15 cellular contexts compared by ENCODE assay signal in the genomic region with DNA sequence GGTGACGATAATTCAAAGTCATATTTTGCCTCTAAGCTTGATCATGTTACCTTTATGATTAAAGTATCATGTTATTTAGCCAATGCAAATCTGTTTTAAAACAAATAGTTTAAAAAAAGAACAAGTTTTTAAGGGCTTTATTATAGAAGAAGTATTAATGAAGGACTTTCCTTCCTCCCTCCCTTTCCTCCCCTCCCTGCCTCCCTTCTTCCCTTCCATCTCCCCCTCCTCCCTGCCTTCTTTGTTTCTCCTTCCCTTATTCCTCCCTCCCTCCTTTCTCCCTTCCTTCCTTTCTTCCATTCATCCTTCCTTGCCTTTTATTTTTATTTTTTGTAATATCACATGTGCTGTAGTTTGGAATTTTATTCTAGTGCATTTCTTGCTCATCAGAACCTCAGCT. TPM values are rescaled to one million over a fixed set of nuclear protein-coding genes. Genes with fewer than 3 reads are reported as not detected.
DNase-seq lines count a peak whose midpoint lies in the region; ATAC-seq, FAIRE-seq and TF ChIP-seq lines count a peak whose summit lies in the region.
"Had no signal": no experiment of that assay in that cellular context is flagged by ENCODE, and none has a peak within 500 bp of the region (broad histone marks: within the 10 kb centered on the region; RNA-seq: fewer than 3 reads in every experiment).

No MANE protein-coding gene starts in this region.

- no peak overlapping the region for H2AFZ ChIP-seq in K562 (ENCODE audit: low read depth, low read length)

- H4K20me1 ChIP-seq in K562 (replicated peaks; ENCODE audit: control insufficient read depth, insufficient read depth, low read length), result no peaks in the 10 kb centered on the region

- H3K9me3 Mint-ChIP-seq in Caco-2 (ENCODE audit: unreplicated experiment) (no peaks in the 10 kb centered on the region), HFFc6 (no peaks in the 10 kb centered on the region), osteocyte (ENCODE audit: unreplicated experiment) (no peaks in the 10 kb centered on the region)
- H3K9me3 Mint-ChIP-seq: CD4-positive, alpha-beta memory T cell had no signal

- H3K9me1 ChIP-seq in K562 (ENCODE audit: control insufficient read depth, insufficient read depth, low read length), result no peaks in the 10 kb centered on the region

- WGBS in K562 (ENCODE audit: insufficient coverage, low coverage, missing lambda C conversion rate), result 100% methylated on average over 1 of the region's 1 CpG
- 84 to 97% (median 92%) methylated on average over 1 of the region's 1 CpG for whole genome bisulfite sequencing in stomach, 5 donors

- H3K36me3 Mint-ChIP-seq in Caco-2 (ENCODE audit: insufficient read depth, unreplicated experiment) (peaks cover 78% of the 10 kb centered on the region), HFFc6 (ENCODE audit: low read depth) (peaks cover 45% of the 10 kb centered on the region), osteocyte (ENCODE audit: unreplicated experiment) (peaks cover 23% of the 10 kb centered on the region)

- H3K4me1 Mint-ChIP-seq in Caco-2 (ENCODE audit: low read depth, unreplicated experiment), result peaks cover 6% of the 10 kb centered on the region
- peaks cover 28% of the 10 kb centered on the region for H3K4me1 Mint-ChIP-seq in HFFc6 (ENCODE audit: low read depth)
- peaks cover 17% of the 10 kb centered on the region for H3K4me1 Mint-ChIP-seq in osteocyte (ENCODE audit: unreplicated experiment)

- H3K4me3 Mint-ChIP-seq in Caco-2 (ENCODE audit: unreplicated experiment) (no peak overlapping the region), HFFc6 (no peak overlapping the region), osteocyte (ENCODE audit: unreplicated experiment) (no peak overlapping the region)
- H3K4me3 Mint-ChIP-seq: CD4-positive, alpha-beta memory T cell had no signal

- BruUV-seq in Caco-2 (replicated peaks; lab: Mats Ljungman, UMichigan), result TSS peak; percentile 0
- no TSS peak for BruUV-seq in K562 (replicated peaks; lab: Mats Ljungman, UMichigan)

- H3K4me1 ChIP-seq in Caco-2 (no peaks in the 10 kb centered on the region), K562 (replicated peaks in 1 of 2; ENCODE audit: control insufficient read depth in 2 of 2, insufficient read depth in 2 of 2, low read length in 2 of 2) (no peaks in the 10 kb centered on the region), stomach (no peaks in the 10 kb centered on the region)
- H3K4me1 ChIP-seq: BE2C had no signal

- no peak for FAIRE-seq in K562 (lab: Jason Lieb, UNC)
- FAIRE-seq: A549 had no signal

- intact Hi-C loops in Caco-2 (cut with micrococcal nuclease; ENCODE audit: unreplicated experiment), result no loop called here
- intact Hi-C loops in K562 (cut with micrococcal nuclease), result loop anchor here (10.0 kb wide), 1 partner anchor 205 kb away; no protein-coding TSS in a partner anchor
- intact Hi-C loops in stomach (cut with DNase I; ENCODE audit: low total_unique reads), result no loop called here

- H3K27ac Mint-ChIP-seq in Caco-2 (ENCODE audit: unreplicated experiment) (no peak overlapping the region), HFFc6 (peak overlapping the region; percentile 45; the same call in 1 of the 2 replicates), osteocyte (ENCODE audit: unreplicated experiment) (peak overlapping the region; percentile 4)

- H3K27ac ChIP-seq in K562 (ENCODE audit: extremely low read depth, low read depth, low read length) (no peak overlapping the region), stomach (no peak overlapping the region)
- H3K27ac ChIP-seq: A549, C4-2B had no signal

- TF ChIP-seq EP300 in K562 (IDR thresholded peaks at IDR 0.05; ENCODE audit: low read length) (no peak), stomach (IDR thresholded peaks at IDR 0.05) (no peak)

- H3K9ac ChIP-seq in K562 (ENCODE audit: insufficient read depth in 1 of 2, low read depth in 2 of 2, low read length in 2 of 2), result no peak overlapping the region

- CTCF ChIA-PET in Caco-2 (lab: Charles Lee), result no interaction called here
- CTCF ChIA-PET in K562 (lab: Yijun Ruan, JAX; ENCODE audit: low intra/inter-chr PET ratio), result no interaction called here

- no peaks in the 10 kb centered on the region for H3K9me3 ChIP-seq in Caco-2
- no peaks in the 10 kb centered on the region for H3K9me3 ChIP-seq in K562 (replicated peaks; ENCODE audit: control insufficient read depth, insufficient read depth, low read depth, low read length)
- no peaks in the 10 kb centered on the region for H3K9me3 ChIP-seq in stomach
- H3K9me3 ChIP-seq: A549, BE2C had no signal

- TF ChIP-seq CTCF in Caco-2 (IDR thresholded peaks at IDR 0.05; ENCODE audit: insufficient read depth in 1 of 2, low read depth in 1 of 2, low read length in 1 of 2, severe bottlenecking in 1 of 2, unreplicated experiment in 1 of 2) (no peak), HFFc6 (IDR thresholded peaks at IDR 0.05) (no peak), K562 (IDR thresholded peaks at IDR 0.05 in 2 of 3, conservative IDR thresholded peaks at IDR 0.05 in 1 of 3; ENCODE audit: insufficient read depth in 2 of 3, low read depth in 1 of 3, low read length in 3 of 3) (no peak), osteocyte (IDR thresholded peaks at IDR 0.05) (no peak), stomach (IDR thresholded peaks at IDR 0.05) (no peak)

- ATAC-seq in K562, result no peak
- ATAC-seq: A549, HCT116 had no signal

- no peak overlapping the region for H3K4me3 ChIP-seq in Caco-2 (ENCODE audit: low read depth, low read length)
- no peak overlapping the region for H3K4me3 ChIP-seq in K562
- H3K4me3 ChIP-seq in stomach, result no peak overlapping the region
- H3K4me3 ChIP-seq: A549 had no signal

- H3K36me3 ChIP-seq in Caco-2 (ENCODE audit: control insufficient read depth, insufficient read depth, low read length), result 0 out of 2 replicates have a peak, but pooled peaks cover 3% of the 10 kb centered on the region
- peaks cover 66% of the 10 kb centered on the region for H3K36me3 ChIP-seq in K562 (ENCODE audit: control insufficient read depth, insufficient read depth, low read length)
- peaks cover 12 to 90% (median 73%) of the 10 kb centered on the region in 4 donors for H3K36me3 ChIP-seq in stomach

- DNase-seq in Caco-2 (no peak), HFFc6 (no peak), K562 (ENCODE audit: extremely low read depth in 1 of 4, low spot score in 3 of 4) (no peak), osteocyte (ENCODE audit: extremely low spot score, unreplicated experiment) (no peak), stomach (no peak), NCI-H524 treated with DMSO at 0.1 percent for 48 hours (lab: John Stamatoyannopoulos, UW) (no peak), dedifferentiated amniotic fluid mesenchymal stem cell (ENCODE audit: extremely low spot score) (no peak)
- DNase-seq: BE2C; CD4-positive, alpha-beta memory T cell; COR-L47; DMS53; GF-D8 had no signal

- H3K79me2 ChIP-seq in K562 (ENCODE audit: control insufficient read depth, insufficient read depth, low read length), result no peaks in the 10 kb centered on the region

- TF ChIP-seq POLR2A in K562 (conservative IDR thresholded peaks at IDR 0.05) (no peak), stomach (IDR thresholded peaks at IDR 0.05) (no peak)

- POLR2A ChIA-PET in Caco-2 (lab: Charles Lee) (no interaction called here), K562 (lab: Yijun Ruan, JAX) (interaction anchor here (0.5 to 1.7 kb wide), 3 partner anchors 27 to 167 kb away, joined by 3 to 6 read pairs (median 4); a partner anchor contains a TSS)

- no peak for TF ChIP-seq RAD21 in K562 (CRISPR knock-in tag; conservative IDR thresholded peaks at IDR 0.05 in 1 of 2, IDR thresholded peaks at IDR 0.05 in 1 of 2)

- no peak overlapping the region for H3K4me2 ChIP-seq in K562 (ENCODE audit: insufficient read depth, low read length)
- H3K4me2 ChIP-seq: A549 had no signal

- H3K27me3 ChIP-seq in Caco-2 (replicated peaks; ENCODE audit: control insufficient read depth, insufficient read depth, low read length) (no peaks in the 10 kb centered on the region), K562 (ENCODE audit: control insufficient read depth in 2 of 2, insufficient read depth in 2 of 2, low read length in 2 of 2) (no peaks in the 10 kb centered on the region), stomach (no peaks in the 10 kb centered on the region)
- H3K27me3 ChIP-seq: BE2C had no signal

- H3K27me3 Mint-ChIP-seq in Caco-2 (ENCODE audit: insufficient read depth, unreplicated experiment) (no peaks in the 10 kb centered on the region), HFFc6 (ENCODE audit: insufficient read depth) (peaks cover 14% of the 10 kb centered on the region), osteocyte (ENCODE audit: unreplicated experiment) (no peaks in the 10 kb centered on the region)
- H3K27me3 Mint-ChIP-seq: CD4-positive, alpha-beta memory T cell had no signal

- in situ Hi-C loops in K562 (cut with MboI), result no loop called here

RNA-seq across cellular contexts. Expression of a gene that starts 26.4 kb away (rescaled TPM):
- total RNA-seq in Caco-2 (2022), result 96.2 and 119 TPM in 2 replicates
- 100 to 1,000 TPM; 248 to 801 (median 737) TPM for total RNA-seq in HFFc6 (2021; fragmentation: NEBNext Ultra II Directional; extraction: Animal tissue kit (Norgen Biotek cat#: 25700))
- total RNA-seq in K562 (2011; cell fraction: chromatin; rRNA removed; ENCODE audit: low replicate concordance), result 13.6 and 15.9 TPM in 2 replicates
- total RNA-seq in K562 (2011; cell fraction: nucleolus; rRNA removed), result 12.1 and 13.3 TPM in 2 replicates
- total RNA-seq in K562 (2011; cell fraction: nucleoplasm; rRNA removed), result 12.6 and 16.4 TPM in 2 replicates
- 88.9 and 98.8 TPM in 2 replicates for total RNA-seq in K562 (2014; rRNA removed)
- 133 and 142 TPM in 2 replicates for total RNA-seq in K562 (2014; rRNA removed; fragmentation: Illumina TruSeq; extraction: Trizol)
- 198 and 202 TPM in 2 replicates for total RNA-seq in K562 (2015; rRNA removed; fragmentation: Illumina TruSeq; extraction: Trizol)
- total RNA-seq in K562 (2021), result 102 and 105 TPM in 2 replicates
- polyA plus RNA-seq in K562 (2011; rRNA removed), result 78.0 and 122 TPM in 2 replicates
- 75.5 and 96.1 TPM in 2 replicates for polyA plus RNA-seq in K562 (2011; cell fraction: cytosol; rRNA removed)
- polyA plus RNA-seq in K562 (2011; cell fraction: nucleus; rRNA removed), result 20.9 and 23.0 TPM in 2 replicates
- polyA plus RNA-seq in K562 (2012), result 174 and 178 TPM in 2 replicates
- polyA plus RNA-seq in K562 (2014; fragmentation: Illumina TruSeq; extraction: Trizol), result 140 and 142 TPM in 2 replicates
- 100 to 1,000 TPM in 1 of 2 experiments, 10 to 100 TPM in 1; 96.7 to 152 TPM for polyA plus RNA-seq in K562 (2014; fragmentation: Nextera tagmentation; extraction: Ambion mirVana)
- polyA plus RNA-seq in K562 (2014; rRNA removed), result 116 and 122 TPM in 2 replicates
- polyA minus RNA-seq in K562 (2011; rRNA and poly(A)+ RNA removed), result 41.7 and 49.6 TPM in 2 replicates
- polyA minus RNA-seq in K562 (2011; cell fraction: cytosol; rRNA and poly(A)+ RNA removed), result 19.7 and 29.8 TPM in 2 replicates
- 3.0 and 6.7 TPM in 2 replicates for polyA minus RNA-seq in K562 (2011; cell fraction: nucleus; rRNA and poly(A)+ RNA removed)
- 389 and 470 TPM in 2 replicates for total RNA-seq in osteocyte
- total RNA-seq in stomach, result 100 to 1,000 TPM in 3 of 5 donors, 10 to 100 TPM in 2; 58.8 to 460 (median 137) TPM
- 1,000 to 10,000 TPM in 1 of 3 donors, 100 to 1,000 TPM in 1, 10 to 100 TPM in 1; 97.8 to 1,232 (median 310) TPM for polyA plus RNA-seq in stomach

RNA-seq across cellular contexts. Expression of a gene that starts 54.8 kb away (rescaled TPM):
- total RNA-seq in Caco-2 (2022) (115 and 120 TPM in 2 replicates), K562 (2014; rRNA removed) (91.1 and 91.3 TPM in 2 replicates), K562 (2014; rRNA removed; fragmentation: Illumina TruSeq; extraction: Trizol) (61.3 and 63.6 TPM in 2 replicates), K562 (2015; rRNA removed; fragmentation: Illumina TruSeq; extraction: Trizol) (81.2 and 85.7 TPM in 2 replicates), K562 (2021) (117 and 119 TPM in 2 replicates), osteocyte (41.9 and 43.3 TPM in 2 replicates), stomach (10 to 100 TPM in 4 of 5 donors, 1 to 10 TPM in 1; 4.9 to 76.4 (median 52.5) TPM)
- total RNA-seq in HFFc6 (2021; fragmentation: NEBNext Ultra II Directional; extraction: Animal tissue kit (Norgen Biotek cat#: 25700)), result 10 to 100 TPM; 52.3 to 59.3 (median 55.2) TPM
- 105 and 163 TPM in 2 replicates for total RNA-seq in K562 (2011; cell fraction: chromatin; rRNA removed; ENCODE audit: low replicate concordance)
- total RNA-seq in K562 (2011; cell fraction: nucleolus; rRNA removed), result 111 and 135 TPM in 2 replicates
- 77.2 and 104 TPM in 2 replicates for total RNA-seq in K562 (2011; cell fraction: nucleoplasm; rRNA removed)
- polyA plus RNA-seq in K562 (2011; rRNA removed) (116 and 135 TPM in 2 replicates), K562 (2014; fragmentation: Illumina TruSeq; extraction: Trizol) (129 and 135 TPM in 2 replicates), K562 (2014; fragmentation: Nextera tagmentation; extraction: Ambion mirVana) (100 to 1,000 TPM in 1 of 2 experiments, 10 to 100 TPM in 1; 42.4 to 139 TPM), K562 (2014; rRNA removed) (148 and 150 TPM in 2 replicates), stomach (10 to 100 TPM; 36.3 to 63.1 (median 52.9) TPM)
- polyA plus RNA-seq in K562 (2011; cell fraction: cytosol; rRNA removed), result 157 and 178 TPM in 2 replicates
- polyA plus RNA-seq in K562 (2011; cell fraction: nucleus; rRNA removed), result 86.6 and 87.3 TPM in 2 replicates
- 117 and 160 TPM in 2 replicates for polyA plus RNA-seq in K562 (2012)
- polyA minus RNA-seq in K562 (2011; rRNA and poly(A)+ RNA removed), result 122 and 124 TPM in 2 replicates
- 84.0 and 111 TPM in 2 replicates for polyA minus RNA-seq in K562 (2011; cell fraction: cytosol; rRNA and poly(A)+ RNA removed)
- polyA minus RNA-seq in K562 (2011; cell fraction: nucleus; rRNA and poly(A)+ RNA removed), result 40.3 and 72.0 TPM in 2 replicates
